In the genomic region with DNA sequence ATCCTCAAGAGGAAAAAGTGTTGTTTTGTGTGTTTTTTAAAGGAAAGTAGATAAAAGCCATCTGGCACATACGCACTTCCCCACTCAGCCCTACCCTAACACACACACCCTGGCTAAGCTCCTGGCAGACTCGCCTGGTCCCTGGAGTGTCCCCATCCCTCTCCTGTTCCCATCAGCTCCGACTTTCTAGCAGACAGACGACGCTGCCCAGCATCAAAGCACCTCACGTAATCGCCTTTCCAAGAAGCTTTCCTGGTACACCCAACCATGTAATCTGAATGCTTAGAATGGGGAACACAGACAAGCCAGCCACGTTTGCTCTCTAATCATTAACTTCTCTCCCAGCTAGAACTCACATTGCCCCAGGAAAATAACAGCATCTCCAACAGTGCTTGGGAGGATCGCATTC, we compare ENCODE assay signal across 11 cellular contexts.
DNase-seq lines count a peak whose midpoint lies in the region; ATAC-seq, FAIRE-seq and TF ChIP-seq lines count a peak whose summit lies in the region.
"Had no signal": no experiment of that assay in that cellular context is flagged by ENCODE, and none has a peak within 500 bp of the region (broad histone marks: within the 10 kb centered on the region; RNA-seq: fewer than 3 reads in every experiment).

No MANE protein-coding gene starts in this region.

- FAIRE-seq in pancreas (lab: Jason Lieb, UNC) = no peak

- H3K4me1 ChIP-seq in heart right ventricle (peaks cover 4 to 68% (median 37%) of the 10 kb centered on the region in 9 donors), pancreas (peaks cover 0 to 11% (median 8%) of the 10 kb centered on the region in 3 donors), Karpas-422 (ENCODE audit: low read length) (no peaks in the 10 kb centered on the region)

- no peak overlapping the region for H3K9ac ChIP-seq in Karpas-422 (ENCODE audit: low read length)

- H3K27me3 ChIP-seq in heart right ventricle (no peaks in the 10 kb centered on the region), pancreas (no peaks in the 10 kb centered on the region), Karpas-422 (ENCODE audit: low read length) (no peaks in the 10 kb centered on the region)

- no peaks in the 10 kb centered on the region for H3K9me3 ChIP-seq in heart right ventricle
- H3K9me3 ChIP-seq in pancreas = no peaks in the 10 kb centered on the region
- no peaks in the 10 kb centered on the region for H3K9me3 ChIP-seq in Karpas-422 (ENCODE audit: low read length)

- H4K20me1 ChIP-seq in Karpas-422 (ENCODE audit: insufficient read depth, low read depth, low read length) = no peaks in the 10 kb centered on the region

- WGBS in heart right ventricle, 2 donors = 46 to 60% methylated on average over 9 of the region's 9 CpGs
- WGBS in pancreas, 2 donors = 45 to 52% methylated on average over 9 of the region's 9 CpGs

- intact Hi-C loops in Right ventricle myocardium inferior (cut with DNase I) (no loop called here), cardiac septum (cut with DNase I) (loop anchor here (2.0 kb wide), 1 partner anchor 17 kb away; no protein-coding TSS in a partner anchor), heart right ventricle (cut with DNase I) (no loop called here), pancreas (cut with DNase I) (no loop called here)

- no peak overlapping the region for H2AFZ ChIP-seq in Karpas-422 (ENCODE audit: low read length)

- H3K4me3 ChIP-seq in heart right ventricle (peak overlapping the region in 1 of 10 donors; percentile 9), pancreas (no peak overlapping the region), Karpas-422 (ENCODE audit: low read length) (no peak overlapping the region)

- no peaks in the 10 kb centered on the region for H3K9me2 ChIP-seq in Karpas-422 (replicated peaks; ENCODE audit: insufficient read depth, low read length)

- ATAC-seq in Right ventricle myocardium inferior (peak; percentile 89), heart right ventricle (peak; percentile 81 to 91 (median 85)), pancreas (peak; percentile 62 to 85 (median 75)), GM19467 (IDR thresholded peaks at IDR 0.05; ENCODE audit: unreplicated experiment) (no peak)
- ATAC-seq: activated T-cell treated with anti-CD3 and anti-CD28 coated beads, Interleukin-2, amount 50 U/mL, for 72 hours had no signal

- DNase-seq in Right ventricle myocardium inferior (ENCODE audit: missing footprints) = peak; percentile 86
- DNase-seq in cardiac septum (ENCODE audit: low spot score) = no peak
- DNase-seq in heart right ventricle = peak; percentile 74 to 88
- DNase-seq in pancreas = peak in 1 of 6 donors; percentile 25
- no peak for DNase-seq in DMS 273 treated with DMSO at 0.1 percent for 48 hours (lab: John Stamatoyannopoulos, UW)
- no peak for DNase-seq in SKM-1 treated with dmso at 0.1 percent for 144 hours (lab: John Stamatoyannopoulos, UW; ENCODE audit: unreplicated experiment)
- no peak for DNase-seq in Karpas-422
- DNase-seq: activated T-cell treated with anti-CD3 and anti-CD28 coated beads, Interleukin-2, amount 50 U/mL, for 72 hours; NCI-H1930 had no signal

- H3K36me3 ChIP-seq in heart right ventricle (peaks cover 0 to 16% (median 0%) of the 10 kb centered on the region in 9 donors), pancreas (no peaks in the 10 kb centered on the region), Karpas-422 (ENCODE audit: insufficient read depth, low read length) (no peaks in the 10 kb centered on the region)

- peak overlapping the region; percentile 30 to 94 (median 82) for H3K27ac ChIP-seq in heart right ventricle
- peak overlapping the region in 3 of 4 donors; percentile 42 to 72 (median 68) for H3K27ac ChIP-seq in pancreas
- H3K27ac ChIP-seq in Karpas-422 (ENCODE audit: low read length) = no peak overlapping the region
- H3K27ac ChIP-seq: epithelial cell of prostate had no signal

- no peak overlapping the region for H3K4me2 ChIP-seq in Karpas-422 (ENCODE audit: low read depth, low read length, poor library complexity, severe bottlenecking)

- TF ChIP-seq CTCF in heart right ventricle (IDR thresholded peaks at IDR 0.05) (no peak), pancreas (IDR thresholded peaks at IDR 0.05) (no peak)

- no peaks in the 10 kb centered on the region for H3K79me2 ChIP-seq in Karpas-422 (ENCODE audit: low read length)

Comparison
In these comparisons a context has a peak if more than half of its experiments do, and no peak if none do; other contexts are left out.
1. DNase-seq: peak in Right ventricle myocardium inferior (single experiment) and heart right ventricle (2 of 2); none in cardiac septum (single experiment), DMS 273 treated with DMSO at 0.1 percent for 48 hours (single experiment), SKM-1 treated with dmso at 0.1 percent for 144 hours (single experiment) and Karpas-422 (single experiment).